10 cellular contexts compared by ENCODE assay signal in the genomic region with DNA sequence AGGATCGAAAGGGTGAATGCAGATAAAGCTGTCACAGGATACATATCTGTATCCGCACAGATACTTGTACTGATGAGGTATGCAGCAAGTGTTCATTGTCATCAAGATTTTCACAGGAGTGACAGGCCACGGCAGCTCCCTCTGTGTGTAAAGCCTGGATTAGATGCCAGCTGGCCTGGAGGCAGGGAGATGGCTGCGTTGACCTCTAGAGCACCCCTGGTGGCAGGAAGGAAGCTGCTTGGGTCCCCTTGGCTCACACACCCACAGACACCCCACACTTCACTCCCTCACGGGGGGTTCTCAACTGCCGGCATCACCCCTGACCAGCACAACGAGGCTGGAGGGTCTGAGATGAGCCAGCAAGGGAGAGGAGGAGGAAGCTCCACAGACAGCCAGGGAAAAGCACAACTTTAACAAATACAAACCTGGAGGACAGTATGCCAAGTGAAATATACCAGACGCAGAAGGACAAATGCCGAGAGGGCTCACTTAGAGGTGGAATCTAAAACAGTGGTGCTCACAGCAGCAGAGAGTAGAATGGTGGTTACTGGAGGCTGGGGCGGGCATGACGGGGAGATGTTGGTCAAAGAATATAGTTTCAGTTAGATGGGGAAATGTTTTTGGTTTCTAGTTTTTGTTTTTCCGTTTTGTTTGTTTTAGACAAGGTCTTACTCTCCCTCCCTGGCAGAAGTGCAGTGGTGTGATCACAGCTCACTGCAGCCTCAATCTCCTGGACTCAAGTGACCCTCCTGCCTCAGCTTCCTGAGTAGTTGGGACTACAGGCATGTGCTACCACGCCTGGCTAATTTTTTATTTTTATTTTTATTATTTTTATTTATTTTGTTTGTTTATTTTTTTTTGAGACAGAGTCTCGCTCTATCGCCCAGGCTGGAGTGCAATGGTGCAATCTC. TPM values are rescaled to one million over a fixed set of nuclear protein-coding genes. Genes with fewer than 3 reads are reported as not detected.
DNase-seq lines count a peak whose midpoint lies in the region; ATAC-seq and TF ChIP-seq lines count a peak whose summit lies in the region.
"Had no signal": no experiment of that assay in that cellular context is flagged by ENCODE, and none has a peak within 500 bp of the region (broad histone marks: within the 10 kb centered on the region; RNA-seq: fewer than 3 reads in every experiment).

No MANE protein-coding gene starts in this region.

- CTCF ChIA-PET in A673 (lab: Charles Lee): no interaction called here

- POLR2A ChIA-PET in A673 (lab: Charles Lee; ENCODE audit: low non-redundant PET): no interaction called here

- no peak for ATAC-seq in HG03039 (IDR thresholded peaks at IDR 0.05; ENCODE audit: unreplicated experiment)

- no peaks in the 10 kb centered on the region for H3K27me3 ChIP-seq in A673 (replicated peaks; ENCODE audit: insufficient read depth, low read depth, low read length, poor library complexity)

- H3K36me3 ChIP-seq in A673 (ENCODE audit: insufficient read depth, low read length, poor library complexity, severe bottlenecking): no peaks in the 10 kb centered on the region

- H3K4me1 ChIP-seq in A673 (ENCODE audit: insufficient read depth, low read length, poor library complexity, severe bottlenecking): no peaks in the 10 kb centered on the region

- DNase-seq in NCI-H2171 treated with DMSO at 0.1 percent for 48 hours (lab: John Stamatoyannopoulos, UW) (peak; percentile 43), fibroblast of mammary gland (ENCODE audit: low read depth) (no peak), retinal pigment epithelial cell (ENCODE audit: low read depth) (no peak), A673 (ENCODE audit: low spot score) (no peak), KG1 (lab: John Stamatoyannopoulos, UW) (no peak), SKM-1 treated with dmso at 0.1 percent for 144 hours (lab: John Stamatoyannopoulos, UW; ENCODE audit: unreplicated experiment) (no peak)
- DNase-seq: NCI-H1105, T-helper 2 cell had no signal

- H3K27ac ChIP-seq in A673 (ENCODE audit: low read depth, low read length, poor library complexity, severe bottlenecking): no peak overlapping the region

- peak; percentile 41 for TF ChIP-seq CTCF in GM12874 (IDR thresholded peaks at IDR 0.05; ENCODE audit: insufficient read depth, low read depth, low read length)
- TF ChIP-seq CTCF in fibroblast of mammary gland (conservative IDR thresholded peaks at IDR 0.05; ENCODE audit: control insufficient read depth, insufficient read depth, low read depth, low read length): peak; percentile 14
- TF ChIP-seq CTCF in retinal pigment epithelial cell (conservative IDR thresholded peaks at IDR 0.05; ENCODE audit: low read depth, low read length): peak; percentile 42
- TF ChIP-seq CTCF in A673 (conservative IDR thresholded peaks at IDR 0.05; ENCODE audit: low read depth, low read length): no peak

- H3K9me3 ChIP-seq in A673 (ENCODE audit: low read depth, low read length, poor library complexity, severe bottlenecking): no peaks in the 10 kb centered on the region

- H3K4me3 ChIP-seq in fibroblast of mammary gland (ENCODE audit: control insufficient read depth, low read depth, low read length) (no peak overlapping the region), retinal pigment epithelial cell (ENCODE audit: low read length) (no peak overlapping the region), A673 (ENCODE audit: low read depth, low read length, poor library complexity, severe bottlenecking) (no peak overlapping the region)

- intact Hi-C loops in A673 (cut with micrococcal nuclease; ENCODE audit: unreplicated experiment): no loop called here

- BruUV-seq in A673 (replicated peaks; lab: Mats Ljungman, UMichigan): no TSS peak

RNA-seq across cellular contexts. Expression of a gene that starts 45.7 kb away (rescaled TPM):
- total RNA-seq in A673 (2021): 35.0 and 39.8 TPM in 2 replicates
